ENCODE assay signal across 1 cellular context in the genomic region with DNA sequence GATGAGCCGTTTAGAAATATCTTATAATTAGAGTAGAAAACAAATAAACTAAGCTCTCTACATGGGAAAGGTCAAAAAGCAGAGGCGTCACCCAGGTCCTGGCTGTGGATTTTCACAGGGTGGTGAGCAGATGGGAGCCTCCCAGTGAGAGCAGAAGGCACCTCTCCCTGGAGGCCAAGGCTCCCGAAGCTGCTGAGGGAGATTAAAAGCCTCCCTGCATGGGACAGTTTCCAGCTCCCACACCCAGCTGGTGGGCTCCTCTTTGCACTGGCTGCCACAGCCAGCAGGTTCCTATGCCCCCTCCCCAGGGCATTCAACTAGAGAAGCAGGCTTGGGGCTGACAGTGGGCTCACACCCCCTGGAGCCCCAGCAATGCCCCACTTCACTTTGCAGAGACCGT.
TF ChIP-seq lines count a peak whose summit lies in the region.

No MANE protein-coding gene starts in this region.

TF ChIP-seq in GM23338, 12 proteins besides CTCF, POLR2A, EP300 and RAD21 (continued from another document):
- TF ChIP-seq, protein P1, sequence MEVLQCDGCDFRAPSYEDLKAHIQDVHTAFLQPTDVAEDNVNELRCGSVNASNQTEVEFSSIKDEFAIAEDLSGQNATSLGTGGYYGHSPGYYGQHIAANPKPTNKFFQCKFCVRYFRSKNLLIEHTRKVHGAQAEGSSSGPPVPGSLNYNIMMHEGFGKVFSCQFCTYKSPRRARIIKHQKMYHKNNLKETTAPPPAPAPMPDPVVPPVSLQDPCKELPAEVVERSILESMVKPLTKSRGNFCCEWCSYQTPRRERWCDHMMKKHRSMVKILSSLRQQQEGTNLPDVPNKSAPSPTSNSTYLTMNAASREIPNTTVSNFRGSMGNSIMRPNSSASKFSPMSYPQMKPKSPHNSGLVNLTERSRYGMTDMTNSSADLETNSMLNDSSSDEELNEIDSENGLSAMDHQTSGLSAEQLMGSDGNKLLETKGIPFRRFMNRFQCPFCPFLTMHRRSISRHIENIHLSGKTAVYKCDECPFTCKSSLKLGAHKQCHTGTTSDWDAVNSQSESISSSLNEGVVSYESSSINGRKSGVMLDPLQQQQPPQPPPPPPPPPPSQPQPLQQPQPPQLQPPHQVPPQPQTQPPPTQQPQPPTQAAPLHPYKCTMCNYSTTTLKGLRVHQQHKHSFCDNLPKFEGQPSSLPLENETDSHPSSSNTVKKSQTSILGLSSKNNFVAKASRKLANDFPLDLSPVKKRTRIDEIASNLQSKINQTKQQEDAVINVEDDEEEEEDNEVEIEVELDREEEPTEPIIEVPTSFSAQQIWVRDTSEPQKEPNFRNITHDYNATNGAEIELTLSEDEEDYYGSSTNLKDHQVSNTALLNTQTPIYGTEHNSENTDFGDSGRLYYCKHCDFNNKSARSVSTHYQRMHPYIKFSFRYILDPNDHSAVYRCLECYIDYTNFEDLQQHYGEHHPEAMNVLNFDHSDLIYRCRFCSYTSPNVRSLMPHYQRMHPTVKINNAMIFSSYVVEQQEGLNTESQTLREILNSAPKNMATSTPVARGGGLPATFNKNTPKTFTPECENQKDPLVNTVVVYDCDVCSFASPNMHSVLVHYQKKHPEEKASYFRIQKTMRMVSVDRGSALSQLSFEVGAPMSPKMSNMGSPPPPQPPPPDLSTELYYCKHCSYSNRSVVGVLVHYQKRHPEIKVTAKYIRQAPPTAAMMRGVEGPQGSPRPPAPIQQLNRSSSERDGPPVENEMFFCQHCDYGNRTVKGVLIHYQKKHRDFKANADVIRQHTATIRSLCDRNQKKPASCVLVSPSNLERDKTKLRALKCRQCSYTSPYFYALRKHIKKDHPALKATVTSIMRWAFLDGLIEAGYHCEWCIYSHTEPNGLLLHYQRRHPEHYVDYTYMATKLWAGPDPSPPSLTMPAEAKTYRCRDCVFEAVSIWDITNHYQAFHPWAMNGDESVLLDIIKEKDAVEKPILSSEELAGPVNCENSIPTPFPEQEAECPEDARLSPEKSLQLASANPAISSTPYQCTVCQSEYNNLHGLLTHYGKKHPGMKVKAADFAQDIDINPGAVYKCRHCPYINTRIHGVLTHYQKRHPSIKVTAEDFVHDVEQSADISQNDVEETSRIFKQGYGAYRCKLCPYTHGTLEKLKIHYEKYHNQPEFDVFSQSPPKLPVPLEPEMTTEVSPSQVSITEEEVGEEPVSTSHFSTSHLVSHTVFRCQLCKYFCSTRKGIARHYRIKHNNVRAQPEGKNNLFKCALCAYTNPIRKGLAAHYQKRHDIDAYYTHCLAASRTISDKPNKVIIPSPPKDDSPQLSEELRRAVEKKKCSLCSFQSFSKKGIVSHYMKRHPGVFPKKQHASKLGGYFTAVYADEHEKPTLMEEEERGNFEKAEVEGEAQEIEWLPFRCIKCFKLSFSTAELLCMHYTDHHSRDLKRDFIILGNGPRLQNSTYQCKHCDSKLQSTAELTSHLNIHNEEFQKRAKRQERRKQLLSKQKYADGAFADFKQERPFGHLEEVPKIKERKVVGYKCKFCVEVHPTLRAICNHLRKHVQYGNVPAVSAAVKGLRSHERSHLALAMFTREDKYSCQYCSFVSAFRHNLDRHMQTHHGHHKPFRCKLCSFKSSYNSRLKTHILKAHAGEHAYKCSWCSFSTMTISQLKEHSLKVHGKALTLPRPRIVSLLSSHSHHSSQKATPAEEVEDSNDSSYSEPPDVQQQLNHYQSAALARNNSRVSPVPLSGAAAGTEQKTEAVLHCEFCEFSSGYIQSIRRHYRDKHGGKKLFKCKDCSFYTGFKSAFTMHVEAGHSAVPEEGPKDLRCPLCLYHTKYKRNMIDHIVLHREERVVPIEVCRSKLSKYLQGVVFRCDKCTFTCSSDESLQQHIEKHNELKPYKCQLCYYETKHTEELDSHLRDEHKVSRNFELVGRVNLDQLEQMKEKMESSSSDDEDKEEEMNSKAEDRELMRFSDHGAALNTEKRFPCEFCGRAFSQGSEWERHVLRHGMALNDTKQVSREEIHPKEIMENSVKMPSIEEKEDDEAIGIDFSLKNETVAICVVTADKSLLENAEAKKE (CRISPR knock-in tag; IDR thresholded peaks at IDR 0.05) = no peak
- no peak for TF ChIP-seq CREB1 (CRISPR knock-in tag; IDR thresholded peaks at IDR 0.05; ENCODE audit: low read depth)
- no peak for TF ChIP-seq EZH2phosphoT487 (IDR thresholded peaks at IDR 0.05; ENCODE audit: unreplicated experiment)
- TF ChIP-seq ZNF331 (CRISPR knock-in tag; IDR thresholded peaks at IDR 0.05; ENCODE audit: low read depth) = no peak
- no peak for TF ChIP-seq JUNB (IDR thresholded peaks at IDR 0.05; ENCODE audit: unreplicated experiment)
- TF ChIP-seq STAT1 (IDR thresholded peaks at IDR 0.05; ENCODE audit: unreplicated experiment) = no peak
- TF ChIP-seq, protein P2, sequence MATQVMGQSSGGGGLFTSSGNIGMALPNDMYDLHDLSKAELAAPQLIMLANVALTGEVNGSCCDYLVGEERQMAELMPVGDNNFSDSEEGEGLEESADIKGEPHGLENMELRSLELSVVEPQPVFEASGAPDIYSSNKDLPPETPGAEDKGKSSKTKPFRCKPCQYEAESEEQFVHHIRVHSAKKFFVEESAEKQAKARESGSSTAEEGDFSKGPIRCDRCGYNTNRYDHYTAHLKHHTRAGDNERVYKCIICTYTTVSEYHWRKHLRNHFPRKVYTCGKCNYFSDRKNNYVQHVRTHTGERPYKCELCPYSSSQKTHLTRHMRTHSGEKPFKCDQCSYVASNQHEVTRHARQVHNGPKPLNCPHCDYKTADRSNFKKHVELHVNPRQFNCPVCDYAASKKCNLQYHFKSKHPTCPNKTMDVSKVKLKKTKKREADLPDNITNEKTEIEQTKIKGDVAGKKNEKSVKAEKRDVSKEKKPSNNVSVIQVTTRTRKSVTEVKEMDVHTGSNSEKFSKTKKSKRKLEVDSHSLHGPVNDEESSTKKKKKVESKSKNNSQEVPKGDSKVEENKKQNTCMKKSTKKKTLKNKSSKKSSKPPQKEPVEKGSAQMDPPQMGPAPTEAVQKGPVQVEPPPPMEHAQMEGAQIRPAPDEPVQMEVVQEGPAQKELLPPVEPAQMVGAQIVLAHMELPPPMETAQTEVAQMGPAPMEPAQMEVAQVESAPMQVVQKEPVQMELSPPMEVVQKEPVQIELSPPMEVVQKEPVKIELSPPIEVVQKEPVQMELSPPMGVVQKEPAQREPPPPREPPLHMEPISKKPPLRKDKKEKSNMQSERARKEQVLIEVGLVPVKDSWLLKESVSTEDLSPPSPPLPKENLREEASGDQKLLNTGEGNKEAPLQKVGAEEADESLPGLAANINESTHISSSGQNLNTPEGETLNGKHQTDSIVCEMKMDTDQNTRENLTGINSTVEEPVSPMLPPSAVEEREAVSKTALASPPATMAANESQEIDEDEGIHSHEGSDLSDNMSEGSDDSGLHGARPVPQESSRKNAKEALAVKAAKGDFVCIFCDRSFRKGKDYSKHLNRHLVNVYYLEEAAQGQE (IDR thresholded peaks at IDR 0.05; ENCODE audit: unreplicated experiment) = no peak
- no peak for TF ChIP-seq ZNF114 (CRISPR knock-in tag; IDR thresholded peaks at IDR 0.05)
- TF ChIP-seq, protein P3, sequence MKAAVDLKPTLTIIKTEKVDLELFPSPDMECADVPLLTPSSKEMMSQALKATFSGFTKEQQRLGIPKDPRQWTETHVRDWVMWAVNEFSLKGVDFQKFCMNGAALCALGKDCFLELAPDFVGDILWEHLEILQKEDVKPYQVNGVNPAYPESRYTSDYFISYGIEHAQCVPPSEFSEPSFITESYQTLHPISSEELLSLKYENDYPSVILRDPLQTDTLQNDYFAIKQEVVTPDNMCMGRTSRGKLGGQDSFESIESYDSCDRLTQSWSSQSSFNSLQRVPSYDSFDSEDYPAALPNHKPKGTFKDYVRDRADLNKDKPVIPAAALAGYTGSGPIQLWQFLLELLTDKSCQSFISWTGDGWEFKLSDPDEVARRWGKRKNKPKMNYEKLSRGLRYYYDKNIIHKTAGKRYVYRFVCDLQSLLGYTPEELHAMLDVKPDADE (IDR thresholded peaks at IDR 0.05) = no peak
- no peak for TF ChIP-seq EZH2 (IDR thresholded peaks at IDR 0.05; ENCODE audit: low read depth, unreplicated experiment)
TF ChIP-seq in GM23338: peak in this region for 0.
